ENCODE assay signal across 24 cellular contexts in genomic region chr21:45388611-45389296, GRCh38. TPM values are rescaled to one million over a fixed set of nuclear protein-coding genes. Genes with fewer than 3 reads are reported as not detected.
DNase-seq lines count a peak whose midpoint lies in the region; ATAC-seq and TF ChIP-seq lines count a peak whose summit lies in the region.
"Had no signal": no experiment of that assay in that cellular context is flagged by ENCODE, and none has a peak within 500 bp of the region (broad histone marks: within the 10 kb centered on the region; RNA-seq: fewer than 3 reads in every experiment).

No MANE protein-coding gene starts in this region.

- POLR2A ChIA-PET in SK-N-SH (lab: Yijun Ruan, JAX): no interaction called here

- no peak for ATAC-seq in aorta (ENCODE audit: low FRiP score)

- no peaks in the 10 kb centered on the region for H4K20me1 ChIP-seq in SK-N-SH (ENCODE audit: insufficient read depth)

- CTCF ChIA-PET in SK-N-SH (lab: Yijun Ruan, JAX): no interaction called here

- no peak overlapping the region for H3K4me3 Mint-ChIP-seq in immature natural killer cell
- H3K4me3 Mint-ChIP-seq: dendritic cell treated with granulocyte-macrophage colony-stimulating factor and Interleukin-4, amounts not matched to agents 40 ng/mL and 50 ng/mL, for 4 days; T-helper 2 cell treated with Interferon-gamma antibody and Interleukin-4, amounts not matched to agents 5 μg/mL and 100 μg/mL, for 36 hours had no signal

- no peaks in the 10 kb centered on the region for H3K9me2 ChIP-seq in SK-N-SH

- H3K27ac Mint-ChIP-seq in immature natural killer cell: no peak overlapping the region
- H3K27ac Mint-ChIP-seq: dendritic cell treated with granulocyte-macrophage colony-stimulating factor and Interleukin-4, amounts not matched to agents 40 ng/mL and 50 ng/mL, for 4 days; T-helper 2 cell treated with Interferon-gamma antibody and Interleukin-4, amounts not matched to agents 5 μg/mL and 100 μg/mL, for 36 hours had no signal

- no peaks in the 10 kb centered on the region for H3K9me3 Mint-ChIP-seq in immature natural killer cell
- H3K9me3 Mint-ChIP-seq: dendritic cell treated with granulocyte-macrophage colony-stimulating factor and Interleukin-4, amounts not matched to agents 40 ng/mL and 50 ng/mL, for 4 days; T-helper 2 cell treated with Interferon-gamma antibody and Interleukin-4, amounts not matched to agents 5 μg/mL and 100 μg/mL, for 36 hours had no signal

- H3K9me3 ChIP-seq in left ventricle myocardium inferior (replicated peaks) (no peaks in the 10 kb centered on the region), aorta (ENCODE audit: control insufficient read depth, low read length) (no peaks in the 10 kb centered on the region), SK-N-SH (no peaks in the 10 kb centered on the region)
- H3K9me3 ChIP-seq: adrenal gland, breast epithelium, sigmoid colon had no signal

- peaks cover 21% of the 10 kb centered on the region for H3K4me1 ChIP-seq in left ventricle myocardium inferior
- no peaks in the 10 kb centered on the region for H3K4me1 ChIP-seq in aorta (ENCODE audit: control insufficient read depth in 1 of 2, insufficient read depth in 2 of 2, low read length in 2 of 2)
- peaks cover 9 to 13% of the 10 kb centered on the region in 2 experiments; a peak in 2 of 4 replicates for H3K4me1 ChIP-seq in SK-N-SH (ENCODE audit: control insufficient read depth in 1 of 2, insufficient read depth in 2 of 2, low read depth in 1 of 2, low read length in 1 of 2)

- no peaks in the 10 kb centered on the region for H3K36me3 ChIP-seq in left ventricle myocardium inferior
- no peaks in the 10 kb centered on the region for H3K36me3 ChIP-seq in aorta (ENCODE audit: control insufficient read depth in 1 of 2, insufficient read depth in 2 of 2, low read length in 1 of 2)
- no peaks in the 10 kb centered on the region for H3K36me3 ChIP-seq in brain microvascular endothelial cell (replicated peaks)
- H3K36me3 ChIP-seq in SK-N-SH (replicated peaks in 1 of 2; ENCODE audit: control insufficient read depth in 1 of 2, insufficient read depth in 2 of 2, low read length in 1 of 2): no peaks in the 10 kb centered on the region
- H3K36me3 ChIP-seq: adrenal gland, breast epithelium, sigmoid colon, WERI-Rb-1 had no signal

- no peak for TF ChIP-seq CTCF in left ventricle myocardium inferior (IDR thresholded peaks at IDR 0.05; ENCODE audit: borderline replicate concordance)
- TF ChIP-seq CTCF in brain microvascular endothelial cell (IDR thresholded peaks at IDR 0.05; ENCODE audit: low read depth, low read length, missing control alignments): no peak
- TF ChIP-seq CTCF in SK-N-SH (IDR thresholded peaks at IDR 0.05): no peak

- H3K27ac ChIP-seq in left ventricle myocardium inferior (replicated peaks): peak overlapping the region; percentile 59
- H3K27ac ChIP-seq in aorta (ENCODE audit: low read depth in 1 of 2, low read length in 2 of 2): no peak overlapping the region
- H3K27ac ChIP-seq in brain microvascular endothelial cell: no peak overlapping the region
- H3K27ac ChIP-seq in SK-N-SH (ENCODE audit: low read depth in 2 of 2, low read length in 1 of 2): no peak overlapping the region
- H3K27ac ChIP-seq: 22Rv1, GM23248, sigmoid colon, WERI-Rb-1 had no signal

- in situ Hi-C loops in brain microvascular endothelial cell (cut with HindIII; ENCODE audit: low pct_ligation_motif_present, low sequenced_read_pairs): no loop called here

- no peaks in the 10 kb centered on the region for H3F3A ChIP-seq in SK-N-SH (replicated peaks; ENCODE audit: insufficient read depth)

- no peak for TF ChIP-seq RAD21 in SK-N-SH (IDR thresholded peaks at IDR 0.05; ENCODE audit: low read length)

- 93 to 98% methylated on average over 19 of the region's 19 CpGs for WGBS in aorta, 2 donors
- WGBS in SK-N-SH (ENCODE audit: low lambda C conversion rate): 88% methylated on average over 12 of the region's 19 CpGs

- H3K27me3 Mint-ChIP-seq in immature natural killer cell (ENCODE audit: low read depth in 3 of 3): peaks cover 2 to 17% (median 4%) of the 10 kb centered on the region in 3 donors

- H3K4me2 ChIP-seq in SK-N-SH: no peak overlapping the region

- DNase-seq in activated effector memory CD4-positive, alpha-beta T cell treated with anti-CD3 and anti-CD28 coated beads, Interleukin-2, amount 50 U/mL, for 16 hours: peak; percentile 54
- no peak for DNase-seq in activated effector memory CD4-positive, alpha-beta T cell treated with Interleukin-2 at 50 U/mL for 16 hours
- DNase-seq in left ventricle myocardium inferior (peak; percentile 8), posterior vena cava (ENCODE audit: low spot score) (peak; percentile 66), aorta (peak; percentile 19 to 61), immature natural killer cell (no peak), brain microvascular endothelial cell (no peak), SK-N-SH (no peak)
- DNase-seq: activated CD4-positive, alpha-beta T cell treated with anti-CD3 and anti-CD28 coated beads, Interleukin-2, amount 50 U/mL, for 4 hours; activated CD8-positive, alpha-beta memory T cell treated with anti-CD3 and anti-CD28 coated beads, Interleukin-2, amount 50 U/mL, for 48 hours; activated gamma-delta T cell; DMS79 treated with DMSO at 0.1 percent for 48 hours; GM23248; mammary epithelial cell; MV-4-11; NCI-H2171; NCI-H524 treated with DMSO at 0.1 percent for 48 hours; WERI-Rb-1 had no signal

- no peak overlapping the region for H2AFZ ChIP-seq in SK-N-SH (ENCODE audit: low read depth)
- H2AFZ ChIP-seq: GM23248 had no signal

- H3K27me3 ChIP-seq in left ventricle myocardium inferior (ENCODE audit: low read depth) (no peaks in the 10 kb centered on the region), aorta (ENCODE audit: control insufficient read depth in 1 of 2, insufficient read depth in 2 of 2, low read length in 1 of 2) (no peaks in the 10 kb centered on the region), brain microvascular endothelial cell (replicated peaks) (no peaks in the 10 kb centered on the region), SK-N-SH (ENCODE audit: insufficient read depth) (no peaks in the 10 kb centered on the region)
- H3K27me3 ChIP-seq: adrenal gland, sigmoid colon had no signal

- TF ChIP-seq EP300 in SK-N-SH (IDR thresholded peaks at IDR 0.05; ENCODE audit: borderline replicate concordance in 1 of 2, low read depth in 1 of 2, low read length in 1 of 2): no peak

- no peak overlapping the region for H3K4me3 ChIP-seq in left ventricle myocardium inferior
- H3K4me3 ChIP-seq in aorta (ENCODE audit: low read length in 2 of 2): no peak overlapping the region
- H3K4me3 ChIP-seq in brain microvascular endothelial cell (ENCODE audit: low read depth, low read length): no peak overlapping the region
- H3K4me3 ChIP-seq in SK-N-SH (ENCODE audit: low read depth in 2 of 2, low read length in 1 of 2): no peak overlapping the region
- H3K4me3 ChIP-seq: adrenal gland, breast epithelium, GM23248, sigmoid colon had no signal

- H3K36me3 Mint-ChIP-seq in immature natural killer cell: no peaks in the 10 kb centered on the region

- H3K4me1 Mint-ChIP-seq in immature natural killer cell: no peaks in the 10 kb centered on the region

- H3K79me2 ChIP-seq in SK-N-SH (ENCODE audit: insufficient read depth): no peaks in the 10 kb centered on the region

- H3K9ac ChIP-seq in SK-N-SH: no peak overlapping the region
- H3K9ac ChIP-seq: GM23248 had no signal

- intact Hi-C loops in left ventricle myocardium inferior (cut with micrococcal nuclease) (no loop called here), posterior vena cava (cut with DNase I) (no loop called here), aorta (cut with DNase I) (no loop called here)

TF ChIP-seq in SK-N-SH, 30 proteins besides CTCF, POLR2A, EP300 and RAD21 (continues in another document):
- TF ChIP-seq RCOR1 (IDR thresholded peaks at IDR 0.05; ENCODE audit: low read length): no peak
- TF ChIP-seq MAX (IDR thresholded peaks at IDR 0.05; ENCODE audit: low read depth): no peak
- TF ChIP-seq TCF12 (IDR thresholded peaks at IDR 0.05): no peak
- no peak for TF ChIP-seq SMC3 (IDR thresholded peaks at IDR 0.05; ENCODE audit: low read depth, low read length)
- TF ChIP-seq MEF2A (IDR thresholded peaks at IDR 0.05; ENCODE audit: borderline replicate concordance, low read depth): no peak
- TF ChIP-seq USF2 (IDR thresholded peaks at IDR 0.05; ENCODE audit: borderline replicate concordance, low read depth, low read length): no peak
- no peak for TF ChIP-seq JUND (IDR thresholded peaks at IDR 0.05)
- no peak for TF ChIP-seq FOXM1 (IDR thresholded peaks at IDR 0.05; ENCODE audit: low read depth)
- TF ChIP-seq GABPA (IDR thresholded peaks at IDR 0.05; ENCODE audit: low read depth): no peak
- TF ChIP-seq NRF1 (IDR thresholded peaks at IDR 0.05; ENCODE audit: low read depth, low read length): no peak
- TF ChIP-seq RXRA (IDR thresholded peaks at IDR 0.05; ENCODE audit: borderline replicate concordance, low read depth): no peak
- no peak for TF ChIP-seq USF1 (IDR thresholded peaks at IDR 0.05; ENCODE audit: borderline replicate concordance, low read depth)

RNA-seq across cellular contexts. Expression of gene COL18A1, which starts 16.2 kb away (rescaled TPM):
- total RNA-seq in left ventricle myocardium inferior (66.5 TPM), posterior vena cava (100 to 1,000 TPM; 117 to 133 TPM), aorta (100 to 1,000 TPM; 289 to 301 TPM)
- polyA plus RNA-seq in aorta (100 to 1,000 TPM in 1 of 2 donors, 10 to 100 TPM in 1; 97.3 to 963 TPM), immature natural killer cell (1 to 10 TPM in 1 of 3 donors, under 1 TPM in 2; 0.30 to 1.8 (median 0.46) TPM), SK-N-SH (2012; rRNA removed) (93.6 and 118 TPM in 2 replicates)
- 51.8 and 89.1 TPM in 2 replicates for polyA plus RNA-seq in SK-N-SH (2012; cell fraction: cytosol; rRNA removed)
- polyA plus RNA-seq in SK-N-SH (2012; cell fraction: nucleus; rRNA removed): 287 and 525 TPM in 2 replicates

Comparison
In these comparisons a context has a peak if more than half of its experiments do, and no peak if none do; other contexts are left out.
1. DNase-seq: peak in activated effector memory CD4-positive, alpha-beta T cell treated with anti-CD3 and anti-CD28 coated beads, Interleukin-2, amount 50 U/mL, for 16 hours (single experiment), left ventricle myocardium inferior (single experiment), posterior vena cava (single experiment) and aorta (2 of 2); none in activated effector memory CD4-positive, alpha-beta T cell treated with Interleukin-2 at 50 U/mL for 16 hours (single experiment), immature natural killer cell (0 of 3), brain microvascular endothelial cell (single experiment) and SK-N-SH (single experiment).